Comparison of ENCODE assay signal across 15 cellular contexts in genomic region chr14:73386342-73386741, GRCh38.
A peak's percentile ranks its signal among the peaks of the same experiment; 100 is the strongest.
DNase-seq lines count a peak whose midpoint lies in the region; ATAC-seq and TF ChIP-seq lines count a peak whose summit lies in the region.
"Had no signal": no experiment of that assay in that cellular context is flagged by ENCODE, and none has a peak within 500 bp of the region (broad histone marks: within the 10 kb centered on the region; RNA-seq: fewer than 3 reads in every experiment).

No MANE protein-coding gene starts in this region.

- H3K27ac ChIP-seq in GM23248: no peak overlapping the region
- H3K27ac ChIP-seq in left ventricle myocardium inferior (replicated peaks): no peak overlapping the region
- H3K27ac ChIP-seq: BLaER1, SJCRH30 had no signal

- H3K36me3 ChIP-seq in GM23248 (ENCODE audit: low read depth): peaks cover 22% of the 10 kb centered on the region; the same call in 1 of the 2 replicates
- peaks cover 14% of the 10 kb centered on the region for H3K36me3 ChIP-seq in left ventricle myocardium inferior
- H3K36me3 ChIP-seq: SJCRH30 had no signal

- no peak overlapping the region for H3K9ac ChIP-seq in GM23248
- H3K9ac ChIP-seq: BLaER1 had no signal

- peak; percentile 41 for DNase-seq in GM23248
- DNase-seq in cerebellar cortex (ENCODE audit: low spot score): peak; percentile 88
- DNase-seq in glomerular visceral epithelial cell (ENCODE audit: extremely low spot score): peak; percentile 9
- DNase-seq in putamen (ENCODE audit: low spot score): peak; percentile 29
- no peak for DNase-seq in left ventricle myocardium inferior
- no peak for DNase-seq in DMS79 treated with DMSO at 0.1 percent for 48 hours (lab: John Stamatoyannopoulos, UW)
- no peak for DNase-seq in DMS153 (lab: John Stamatoyannopoulos, UW)
- DNase-seq: CD8-positive, alpha-beta memory T cell; H9; NCI-H1417; NCI-H2029 treated with DMSO at 0.1 percent for 48 hours; NCI-H510A; SJCRH30 had no signal

- peaks cover 99% of the 10 kb centered on the region for H3K79me2 ChIP-seq in GM23248 (ENCODE audit: insufficient read depth)

- no peaks in the 10 kb centered on the region for H3K27me3 ChIP-seq in GM23248 (replicated peaks; ENCODE audit: insufficient read depth)
- no peaks in the 10 kb centered on the region for H3K27me3 ChIP-seq in left ventricle myocardium inferior (ENCODE audit: low read depth)
- H3K27me3 ChIP-seq: BLaER1, SJCRH30 had no signal

- ATAC-seq in HG03565 (IDR thresholded peaks at IDR 0.05; ENCODE audit: unreplicated experiment): no peak

- H3K4me3 ChIP-seq in GM23248 (no peak overlapping the region), left ventricle myocardium inferior (no peak overlapping the region)
- H3K4me3 ChIP-seq: BLaER1, SJCRH30 had no signal

- H3K9me3 ChIP-seq in GM23248 (ENCODE audit: low read depth) (no peaks in the 10 kb centered on the region), left ventricle myocardium inferior (replicated peaks) (peaks cover 26% of the 10 kb centered on the region)
- H3K9me3 ChIP-seq: SJCRH30 had no signal

- no peak overlapping the region for H3K4me2 ChIP-seq in GM23248 (ENCODE audit: unreplicated experiment)

- intact Hi-C loops in left ventricle myocardium inferior (cut with micrococcal nuclease): no loop called here

- peaks cover 24% of the 10 kb centered on the region; the same call in 1 of the 2 replicates for H3F3A ChIP-seq in GM23248 (ENCODE audit: insufficient read depth)

- 67 to 68% methylated on average over 3 of the region's 3 CpGs for WGBS in GM23248 (ENCODE audit: low coverage in 1 of 2, low lambda C conversion rate in 2 of 2, missing lambda C conversion rate in 2 of 2), 2 experiments

- no peaks in the 10 kb centered on the region; the same call in 1 of the 2 replicates for H3K9me2 ChIP-seq in GM23248 (ENCODE audit: insufficient read depth)

- TF ChIP-seq CTCF in left ventricle myocardium inferior (IDR thresholded peaks at IDR 0.05; ENCODE audit: borderline replicate concordance): no peak

- no peak overlapping the region for H2AFZ ChIP-seq in GM23248

- H3K4me1 ChIP-seq in GM23248 (ENCODE audit: insufficient read depth) (no peaks in the 10 kb centered on the region), left ventricle myocardium inferior (no peaks in the 10 kb centered on the region)
- H3K4me1 ChIP-seq: SJCRH30 had no signal

- in situ Hi-C loops in GM23248 (cut with MboI): no loop called here

- peaks cover 4% of the 10 kb centered on the region; the same call in 1 of the 2 replicates for H4K20me1 ChIP-seq in GM23248 (ENCODE audit: insufficient read depth)

Comparison
In these comparisons a context has a peak if more than half of its experiments do, and no peak if none do; other contexts are left out.
1. DNase-seq: peak in GM23248 (single experiment), cerebellar cortex (single experiment), glomerular visceral epithelial cell (single experiment) and putamen (single experiment); none in left ventricle myocardium inferior (single experiment), DMS79 treated with DMSO at 0.1 percent for 48 hours (single experiment) and DMS153 (single experiment).